In the genomic region with DNA sequence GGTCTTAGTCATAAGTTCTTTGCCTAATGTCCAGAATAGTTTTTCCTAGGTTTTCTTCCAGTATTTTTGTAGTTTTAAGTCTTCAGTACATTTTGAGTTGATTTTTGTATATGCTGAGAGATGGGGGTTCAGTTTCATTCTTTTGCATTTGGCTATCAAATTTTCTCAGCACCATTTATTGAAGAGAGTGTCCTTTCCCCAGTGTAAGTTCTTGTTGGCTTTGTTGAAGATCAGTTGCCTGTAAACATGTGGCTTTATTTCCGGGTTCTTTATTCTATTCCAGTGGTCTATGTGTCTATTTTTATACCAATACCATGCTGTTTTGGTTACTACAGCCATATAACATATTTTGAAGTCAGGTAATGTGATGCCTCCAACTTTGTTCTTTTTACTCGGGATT, we compare ENCODE assay signal across 27 cellular contexts.
DNase-seq lines count a peak whose midpoint lies in the region; TF ChIP-seq lines count a peak whose summit lies in the region.
"Had no signal": no experiment of that assay in that cellular context is flagged by ENCODE, and none has a peak within 500 bp of the region (broad histone marks: within the 10 kb centered on the region; RNA-seq: fewer than 3 reads in every experiment).

No MANE protein-coding gene starts in this region.

- H3K27ac ChIP-seq in ascending aorta: no peak overlapping the region
- H3K27ac ChIP-seq: 22Rv1; A549; BLaER1; BLaER1 treated with 17β-estradiol and CSF1 and Interleukin-3, amounts not matched to agents 10 nM and 100 nM; C4-2B had no signal

- intact Hi-C loops in ascending aorta (cut with DNase I): no loop called here

- no peaks in the 10 kb centered on the region for H3K36me3 ChIP-seq in ascending aorta
- H3K36me3 ChIP-seq: BE2C; BLaER1; BLaER1 treated with 17β-estradiol and CSF1 and Interleukin-3, amounts not matched to agents 10 nM and 100 nM had no signal

- H3K27me3 ChIP-seq in ascending aorta: no peaks in the 10 kb centered on the region
- H3K27me3 ChIP-seq: BE2C; BLaER1; BLaER1 treated with 17β-estradiol and CSF1 and Interleukin-3, amounts not matched to agents 10 nM and 100 nM had no signal

- no peak for TF ChIP-seq CTCF in ascending aorta (IDR thresholded peaks at IDR 0.05)

- H3K4me3 ChIP-seq in ascending aorta: no peak overlapping the region
- H3K4me3 ChIP-seq: A549; BLaER1; BLaER1 treated with 17β-estradiol and CSF1 and Interleukin-3, amounts not matched to agents 10 nM and 100 nM had no signal

- H3K4me1 ChIP-seq in ascending aorta: no peaks in the 10 kb centered on the region
- H3K4me1 ChIP-seq: A549; BE2C; BLaER1; BLaER1 treated with 17β-estradiol and CSF1 and Interleukin-3, amounts not matched to agents 10 nM and 100 nM; Caco-2 had no signal

- no peaks in the 10 kb centered on the region for H3K9me3 ChIP-seq in ascending aorta
- H3K9me3 ChIP-seq: A549, BE2C, BLaER1 had no signal

- DNase-seq in SK-N-DZ (ENCODE audit: low spot score) (peak; percentile 92), ascending aorta (ENCODE audit: low spot score in 2 of 2) (no peak)
- DNase-seq: 8988T; ACHN; AML-193; BE2C; C1 segment of cervical spinal cord; Caco-2; Calu3; CD4-positive, alpha-beta memory T cell; CD4-positive, alpha-beta T cell; CD4-positive, CD25-positive, alpha-beta regulatory T cell; CD8-positive, alpha-beta memory T cell; CD8-positive, alpha-beta T cell; COR-L47; DMS 273 treated with DMSO at 0.1 percent for 48 hours; DMS153; DMS53; DMS79; DMS79 treated with DMSO at 0.1 percent for 48 hours; DND-41; EL had no signal
